ENCODE assay signal across 8 cellular contexts in the genomic region with DNA sequence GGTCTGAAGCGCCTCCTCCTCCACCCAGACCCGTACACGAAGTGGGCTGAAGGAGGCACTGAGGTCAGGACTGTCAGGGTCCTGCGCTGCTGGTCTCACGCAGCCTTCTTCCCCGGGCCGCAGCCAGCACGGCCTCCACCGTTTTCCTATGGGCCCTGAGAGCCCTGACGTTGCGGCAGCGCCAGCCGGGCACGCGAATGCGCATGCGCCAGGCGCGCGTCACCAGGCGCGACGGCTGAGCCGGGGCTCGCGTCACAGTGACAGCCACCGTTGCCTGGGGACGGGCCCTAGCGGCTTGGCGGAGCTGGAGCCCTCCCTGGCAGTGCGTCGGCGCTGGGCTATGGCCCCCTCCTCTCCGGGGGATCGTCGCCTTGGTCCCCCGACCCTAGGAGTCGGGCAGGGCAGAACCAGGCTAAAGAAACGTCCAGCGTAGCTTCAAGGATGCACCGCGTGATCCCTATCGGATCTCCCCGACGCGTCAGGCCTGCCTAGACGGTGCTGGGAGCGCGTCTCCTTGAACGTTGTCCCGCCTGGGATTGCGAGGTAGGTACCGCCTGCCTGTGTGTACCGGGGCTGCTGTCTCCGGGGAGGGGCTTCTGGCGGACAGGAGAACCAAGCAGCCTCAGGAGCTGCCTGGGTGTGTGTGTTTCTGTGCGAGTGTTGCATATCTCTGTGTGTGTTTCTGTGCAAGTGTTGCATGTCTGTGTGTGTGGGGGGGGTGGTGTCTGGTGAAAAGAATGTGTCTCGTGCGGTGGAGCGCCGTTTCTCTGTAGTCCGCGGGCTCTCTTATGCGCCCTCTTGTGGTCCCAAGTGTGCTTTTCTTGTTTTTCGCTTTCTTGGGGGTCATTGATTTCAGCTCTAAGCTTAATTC. TPM values are rescaled to one million over a fixed set of nuclear protein-coding genes. Genes with fewer than 3 reads are reported as not detected.
A peak's percentile ranks its signal among the peaks of the same experiment; 100 is the strongest.
DNase-seq lines count a peak whose midpoint lies in the region; ATAC-seq, FAIRE-seq and TF ChIP-seq lines count a peak whose summit lies in the region.

No MANE protein-coding gene starts in this region.

- H3K27me3 ChIP-seq in brain microvascular endothelial cell (replicated peaks): no peaks in the 10 kb centered on the region
- H3K27me3 ChIP-seq in lung (ENCODE audit: control insufficient read depth, insufficient read depth): no peaks in the 10 kb centered on the region
- no peaks in the 10 kb centered on the region for H3K27me3 ChIP-seq in stomach

- peak; percentile 40 for DNase-seq in GM18507 (ENCODE audit: extremely low spot score, insufficient read length, low read depth)
- peak; percentile 76 for DNase-seq in SK-N-DZ (ENCODE audit: low spot score)
- peak; percentile 61 for DNase-seq in brain microvascular endothelial cell
- no peak for DNase-seq in lung (ENCODE audit: low spot score)
- no peak for DNase-seq in stomach
- no peak for DNase-seq in substantia nigra (lab: John Stamatoyannopoulos, UW)
- no peak for DNase-seq in NCI-H69 (lab: John Stamatoyannopoulos, UW)
- no peak for DNase-seq in NCI-H2029 treated with DMSO at 0.1 percent for 48 hours (lab: John Stamatoyannopoulos, UW)

- in situ Hi-C loops in brain microvascular endothelial cell (cut with HindIII; ENCODE audit: low pct_ligation_motif_present, low sequenced_read_pairs): no loop called here

- 3 to 6% methylated on average over 62 to 65 of the region's 65 CpGs for WGBS in lung, 2 donors
- 5 to 9% (median 8%) methylated on average over 30 to 65 of the region's 65 CpGs for WGBS in stomach, 5 donors

- no peak for ATAC-seq in lung (ENCODE audit: insufficient read depth, low FRiP score)

- TF ChIP-seq EP300 in stomach (IDR thresholded peaks at IDR 0.05): no peak

- no peaks in the 10 kb centered on the region for H3K4me1 ChIP-seq in lung (ENCODE audit: control insufficient read depth in 2 of 2, insufficient read depth in 2 of 2, low read length in 2 of 2)
- no peaks in the 10 kb centered on the region for H3K4me1 ChIP-seq in stomach

- TF ChIP-seq CTCF in brain microvascular endothelial cell (IDR thresholded peaks at IDR 0.05; ENCODE audit: low read depth, low read length, missing control alignments): peak; percentile 69
- no peak for TF ChIP-seq CTCF in lung (IDR thresholded peaks at IDR 0.05; ENCODE audit: control extremely low read depth, extremely low read depth)
- TF ChIP-seq CTCF in stomach (IDR thresholded peaks at IDR 0.05): no peak

- H3K27ac ChIP-seq in brain microvascular endothelial cell (peak overlapping the region; percentile 81), lung (ENCODE audit: low read depth in 1 of 2, low read length in 1 of 2) (peak overlapping the region in 1 of 2 donors; percentile 89), stomach (no peak overlapping the region), substantia nigra (ENCODE audit: low read depth, low read length, poor library complexity, severe bottlenecking) (no peak overlapping the region)

- intact Hi-C loops in stomach (cut with DNase I; ENCODE audit: low total_unique reads): no loop called here

- TF ChIP-seq POLR2A in stomach (IDR thresholded peaks at IDR 0.05): no peak

- no peak for FAIRE-seq in GM18507 (lab: Jason Lieb, UNC)

- H3K9me3 ChIP-seq in lung (ENCODE audit: control insufficient read depth in 2 of 2, insufficient read depth in 1 of 2, low read length in 1 of 2) (peaks cover 0 to 62% of the 10 kb centered on the region in 2 donors), stomach (peaks cover 0 to 99% (median 65%) of the 10 kb centered on the region in 4 donors)

- H3K36me3 ChIP-seq in brain microvascular endothelial cell (replicated peaks): no peaks in the 10 kb centered on the region
- H3K36me3 ChIP-seq in lung (ENCODE audit: control insufficient read depth in 2 of 2, insufficient read depth in 2 of 2, low read length in 2 of 2): no peaks in the 10 kb centered on the region
- H3K36me3 ChIP-seq in stomach: peaks cover 0 to 24% (median 0%) of the 10 kb centered on the region in 4 donors

- H3K4me3 ChIP-seq in brain microvascular endothelial cell (ENCODE audit: low read depth, low read length): peak overlapping the region; percentile 74
- peak overlapping the region; percentile 15 for H3K4me3 ChIP-seq in lung
- H3K4me3 ChIP-seq in stomach: peak overlapping the region; percentile 18 to 34 (median 26)

RNA-seq across cellular contexts. Expression of gene ZNF571, which starts 43.2 kb away (rescaled TPM):
- polyA plus RNA-seq in SK-N-DZ (2014; cell fraction: cytosol; rRNA removed): 3.7 and 6.6 TPM in 2 replicates
- 4.0 and 7.5 TPM in 2 replicates for polyA plus RNA-seq in SK-N-DZ (2014; cell fraction: nucleus; rRNA removed)
- 10 to 100 TPM in 1 of 2 donors, 1 to 10 TPM in 1; 3.1 to 12.6 TPM for total RNA-seq in lung
- 1 to 10 TPM; 1.3 to 3.3 TPM for polyA plus RNA-seq in lung
- 1 to 10 TPM; 1.7 to 7.2 (median 3.6) TPM for total RNA-seq in stomach
- polyA plus RNA-seq in stomach: 1 to 10 TPM; 1.3 to 2.1 (median 1.7) TPM

RNA-seq across cellular contexts. Expression of gene ZNF540, which starts 43.3 kb away (rescaled TPM):
- polyA plus RNA-seq in SK-N-DZ (2014; cell fraction: cytosol; rRNA removed): 3.4 and 3.7 TPM in 2 replicates
- 9.4 and 15.4 TPM in 2 replicates for polyA plus RNA-seq in SK-N-DZ (2014; cell fraction: nucleus; rRNA removed)
- total RNA-seq in lung: 1 to 10 TPM; 2.3 to 5.7 TPM
- polyA plus RNA-seq in lung: 1 to 10 TPM; 1.2 to 3.6 TPM
- 10 to 100 TPM in 1 of 5 donors, 1 to 10 TPM in 4; 2.6 to 16.5 (median 6.4) TPM for total RNA-seq in stomach
- polyA plus RNA-seq in stomach: 1 to 10 TPM; 1.9 to 4.0 (median 2.9) TPM

RNA-seq across cellular contexts. Expression of gene ZNF793, which starts 44.6 kb away (rescaled TPM):
- polyA plus RNA-seq in SK-N-DZ (2014; cell fraction: cytosol; rRNA removed): 9.2 and 9.5 TPM in 2 replicates
- polyA plus RNA-seq in SK-N-DZ (2014; cell fraction: nucleus; rRNA removed): 20.7 and 26.0 TPM in 2 replicates
- 10 to 100 TPM in 1 of 2 donors, 1 to 10 TPM in 1; 5.3 to 15.8 TPM for total RNA-seq in lung
- polyA plus RNA-seq in lung: 1 to 10 TPM; 1.1 to 1.3 TPM
- 10 to 100 TPM in 3 of 5 donors, 1 to 10 TPM in 1, under 1 TPM in 1; 0.29 to 46.4 (median 13.4) TPM for total RNA-seq in stomach
- 1 to 10 TPM in 2 of 3 donors, under 1 TPM in 1; 0.81 to 3.0 (median 1.8) TPM for polyA plus RNA-seq in stomach

Comparison
In these comparisons a context has a peak if more than half of its experiments do, and no peak if none do; other contexts are left out.
1. DNase-seq: peak in GM18507 (single experiment), SK-N-DZ (single experiment) and brain microvascular endothelial cell (single experiment); none in lung (single experiment), stomach (single experiment), substantia nigra (0 of 49), NCI-H69 (single experiment) and NCI-H2029 treated with DMSO at 0.1 percent for 48 hours (single experiment).
2. H3K4me3 ChIP-seq: peak in every context shown above with its lines; median percentile 74 in brain microvascular endothelial cell; 26 in stomach; 15 in lung.